3 cellular contexts compared by ENCODE assay signal in the genomic region with DNA sequence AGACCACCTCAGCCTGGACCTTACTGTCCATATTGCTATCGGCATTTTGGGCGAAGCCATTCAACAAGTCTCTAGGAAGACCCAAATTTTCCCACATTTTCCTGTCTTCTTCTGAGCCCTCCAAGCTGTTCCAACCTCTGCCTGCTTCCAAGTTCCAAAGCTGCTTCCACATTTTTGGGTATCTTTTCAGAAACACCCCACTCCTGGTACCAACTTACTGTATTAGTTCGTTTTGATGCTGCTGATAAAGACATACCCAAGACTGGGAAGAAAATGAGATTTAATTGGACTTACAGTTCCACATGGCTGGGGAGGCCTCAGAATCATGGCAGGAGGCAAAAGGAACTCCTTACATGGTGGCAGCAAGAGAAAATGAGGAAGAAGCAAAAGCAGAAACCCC. TPM values are rescaled to one million over a fixed set of nuclear protein-coding genes. Genes with fewer than 3 reads are reported as not detected.
"Had no signal": no experiment of that assay in that cellular context is flagged by ENCODE, and none has a peak within 500 bp of the region (broad histone marks: within the 10 kb centered on the region; RNA-seq: fewer than 3 reads in every experiment).

No MANE protein-coding gene starts in this region.

RNA-seq across cellular contexts. Expression of gene PEX5L, which starts 28.4 kb away (rescaled TPM):
- total RNA-seq: thoracic aorta, upper lobe of left lung, vagina had no signal
